ENCODE assay signal across 29 cellular contexts in genomic region chr21:34313116-34313515, GRCh38. TPM values are rescaled to one million over a fixed set of nuclear protein-coding genes. Genes with fewer than 3 reads are reported as not detected.
DNase-seq lines count a peak whose midpoint lies in the region; ATAC-seq, FAIRE-seq and TF ChIP-seq lines count a peak whose summit lies in the region.
"Had no signal": no experiment of that assay in that cellular context is flagged by ENCODE, and none has a peak within 500 bp of the region (broad histone marks: within the 10 kb centered on the region; RNA-seq: fewer than 3 reads in every experiment).

No MANE protein-coding gene starts in this region.

- H3K4me3 Mint-ChIP-seq in astrocyte (ENCODE audit: unreplicated experiment): no peak overlapping the region
- H3K4me3 Mint-ChIP-seq: activated CD4-positive, alpha-beta memory T cell treated with anti-CD3 and anti-CD28 coated beads for 36 hours; activated naive CD8-positive, alpha-beta T cell treated with anti-CD3 and anti-CD28 coated beads, Interleukin-2, amount 10 ng/mL, durations not matched to agents 7 days and 5 days; B cell had no signal

- no peak overlapping the region for H3K4me3 ChIP-seq in astrocyte (ENCODE audit: insufficient read depth, low read depth, low read length)
- H3K4me3 ChIP-seq: A549, smooth muscle cell, upper lobe of right lung had no signal

- TF ChIP-seq CTCF in astrocyte (IDR thresholded peaks at IDR 0.05; ENCODE audit: insufficient read depth, low read depth, low read length): no peak

- DNase-seq in 8988T (peak; percentile 14), HCEC 1CT (peak; percentile 17), astrocyte (ENCODE audit: low read depth) (peak; percentile 8), iPS-NIHi7 (ENCODE audit: extremely low spot score) (peak; percentile 22), iPS-NIHi11 (ENCODE audit: low spot score) (no peak), NCI-H446 treated with DMSO at 0.1 percent for 48 hours (lab: John Stamatoyannopoulos, UW) (no peak), NCI-H1436 treated with DMSO at 0.1 percent for 48 hours (lab: John Stamatoyannopoulos, UW) (no peak)
- DNase-seq: activated CD4-positive, alpha-beta memory T cell treated with anti-CD3 and anti-CD28 coated beads for 36 hours; activated naive CD8-positive, alpha-beta T cell treated with anti-CD3 and anti-CD28 coated beads, Interleukin-2, amount 10 ng/mL, durations not matched to agents 7 days and 5 days; DMS53; erythroblast; H7; hypothalamus; kidney glomerular epithelial cell; NCI-H2081 treated with DMSO at 0.1 percent for 48 hours; OCI-M1; retina; SHP77; stimulated activated CD4-positive, alpha-beta T cell treated with anti-CD3 and anti-CD28 coated beads, Interleukin-2, amount 100 ng/mL, for 24 hours; upper lobe of right lung had no signal

- no peak overlapping the region for H3K9ac ChIP-seq in astrocyte (ENCODE audit: low read length)

- H3K36me3 ChIP-seq in astrocyte (ENCODE audit: insufficient read depth, low read length): no peaks in the 10 kb centered on the region
- H3K36me3 ChIP-seq: upper lobe of right lung had no signal

- H3K27ac Mint-ChIP-seq in astrocyte (ENCODE audit: unreplicated experiment): no peak overlapping the region
- H3K27ac Mint-ChIP-seq: activated CD4-positive, alpha-beta memory T cell treated with anti-CD3 and anti-CD28 coated beads for 36 hours; activated naive CD8-positive, alpha-beta T cell treated with anti-CD3 and anti-CD28 coated beads, Interleukin-2, amount 10 ng/mL, durations not matched to agents 7 days and 5 days; activated T-helper 2 cell treated with anti-CD3 and anti-CD28 coated beads, Interferon-gamma antibody, Interleukin-2, Interleukin-4, amounts not matched to agents 10 μg/mL and 5 μg/mL and 100 μg/mL, durations not matched to agents 14 hours and 24 hours and 36 hours; B cell had no signal

- H4K20me1 ChIP-seq in astrocyte (ENCODE audit: insufficient read depth, low read length): no peaks in the 10 kb centered on the region

- peaks cover 2% of the 10 kb centered on the region for H3K36me3 Mint-ChIP-seq in astrocyte (ENCODE audit: low read depth, unreplicated experiment)
- H3K36me3 Mint-ChIP-seq: activated CD4-positive, alpha-beta memory T cell treated with anti-CD3 and anti-CD28 coated beads for 36 hours; activated naive CD8-positive, alpha-beta T cell treated with anti-CD3 and anti-CD28 coated beads, Interleukin-2, amount 10 ng/mL, durations not matched to agents 7 days and 5 days had no signal

- no peak overlapping the region for H3K27ac ChIP-seq in astrocyte (ENCODE audit: low read depth, low read length)
- H3K27ac ChIP-seq: A549, upper lobe of right lung had no signal

- H3K27me3 Mint-ChIP-seq in astrocyte (ENCODE audit: low read depth, unreplicated experiment): no peaks in the 10 kb centered on the region

- peak overlapping the region; percentile 65 for H2AFZ ChIP-seq in astrocyte (ENCODE audit: low read depth, low read length)

- no peak for FAIRE-seq in astrocyte (lab: Jason Lieb, UNC)
- FAIRE-seq: A549, frontal cortex, GM12891 had no signal

- H3K4me2 ChIP-seq in astrocyte (ENCODE audit: low read length): peak overlapping the region; percentile 66
- H3K4me2 ChIP-seq: A549, smooth muscle cell had no signal

- H3K4me1 Mint-ChIP-seq in astrocyte (ENCODE audit: low read depth, unreplicated experiment): peaks cover 9% of the 10 kb centered on the region
- H3K4me1 Mint-ChIP-seq: activated naive CD8-positive, alpha-beta T cell treated with anti-CD3 and anti-CD28 coated beads, Interleukin-2, amount 10 ng/mL, durations not matched to agents 7 days and 5 days; B cell had no signal

- no peaks in the 10 kb centered on the region for H3K9me3 ChIP-seq in astrocyte (ENCODE audit: insufficient read depth, low read depth, low read length)
- H3K9me3 ChIP-seq: A549, upper lobe of right lung had no signal

- peaks cover 6% of the 10 kb centered on the region for H3K4me1 ChIP-seq in astrocyte (ENCODE audit: insufficient read depth, low read length)
- H3K4me1 ChIP-seq: A549, upper lobe of right lung had no signal

- no peak for ATAC-seq in HG03196 (IDR thresholded peaks at IDR 0.05; ENCODE audit: unreplicated experiment)
- ATAC-seq: A549; activated CD4-positive, CD25-positive, alpha-beta regulatory T cell treated with anti-CD3 and anti-CD28 coated beads, Interleukin-2, amount 50 U/mL, for 24 hours; upper lobe of right lung had no signal

- H3K27me3 ChIP-seq in astrocyte (ENCODE audit: insufficient read depth, low read length): no peaks in the 10 kb centered on the region
- H3K27me3 ChIP-seq: upper lobe of right lung had no signal

- H3K79me2 ChIP-seq in astrocyte (ENCODE audit: insufficient read depth, low read length): no peaks in the 10 kb centered on the region

- peaks cover 8% of the 10 kb centered on the region for H3K9me3 Mint-ChIP-seq in astrocyte (ENCODE audit: unreplicated experiment)
- H3K9me3 Mint-ChIP-seq: activated CD4-positive, alpha-beta memory T cell treated with anti-CD3 and anti-CD28 coated beads for 36 hours; activated T-helper 2 cell treated with anti-CD3 and anti-CD28 coated beads, Interferon-gamma antibody, Interleukin-2, Interleukin-4, amounts not matched to agents 10 μg/mL and 5 μg/mL and 100 μg/mL, durations not matched to agents 14 hours and 24 hours and 36 hours had no signal

RNA-seq across cellular contexts. Expression of gene KCNE2, which starts 50.7 kb away (rescaled TPM):
- total RNA-seq in astrocyte: 0.27 TPM in 1 of 2 replicates, not detected in the other
- total RNA-seq: activated CD4-positive, alpha-beta memory T cell treated with anti-CD3 and anti-CD28 coated beads for 36 hours; activated naive CD8-positive, alpha-beta T cell treated with anti-CD3 and anti-CD28 coated beads, Interleukin-2, amount 10 ng/mL, durations not matched to agents 7 days and 5 days; activated T-helper 2 cell treated with anti-CD3 and anti-CD28 coated beads, Interferon-gamma antibody, Interleukin-2, Interleukin-4, amounts not matched to agents 10 μg/mL and 5 μg/mL and 100 μg/mL, durations not matched to agents 14 hours and 24 hours and 36 hours; B cell; H7; smooth muscle cell; subcutaneous adipose tissue had no signal

Comparison
In these comparisons a context has a peak if more than half of its experiments do, and no peak if none do; other contexts are left out.
1. DNase-seq: peak in 8988T (single experiment), HCEC 1CT (single experiment), astrocyte (single experiment) and iPS-NIHi7 (single experiment); none in iPS-NIHi11 (single experiment), NCI-H446 treated with DMSO at 0.1 percent for 48 hours (single experiment) and NCI-H1436 treated with DMSO at 0.1 percent for 48 hours (single experiment).